ENCODE assay signal across 18 cellular contexts in genomic region chr1:223269006-223269405, GRCh38.
"Had no signal": no experiment of that assay in that cellular context is flagged by ENCODE, and none has a peak within 500 bp of the region (broad histone marks: within the 10 kb centered on the region; RNA-seq: fewer than 3 reads in every experiment).

No MANE protein-coding gene starts in this region.

- H3K4me1 ChIP-seq: colonic mucosa, right atrium auricular region, thyroid gland had no signal

- H3K4me3 ChIP-seq: colonic mucosa, dorsolateral prefrontal cortex, hepatocyte, mucosa of descending colon, right atrium auricular region, thyroid gland had no signal

- H3K27ac ChIP-seq: colonic mucosa, dorsolateral prefrontal cortex, hepatocyte, neutrophil, right atrium auricular region, thyroid gland had no signal

- ATAC-seq: left cardiac atrium; mucosa of descending colon; naive thymus-derived CD8-positive, alpha-beta T cell had no signal

- H3K36me3 ChIP-seq: colonic mucosa, neutrophil, right atrium auricular region, thyroid gland had no signal

- DNase-seq: colonic mucosa; dorsolateral prefrontal cortex; effector CD8-positive, alpha-beta T cell; foreskin melanocyte; head of caudate nucleus; kidney; left cardiac atrium; mammary epithelial cell; mucosa of descending colon; naive thymus-derived CD8-positive, alpha-beta T cell; posterior cingulate gyrus; small intestine; stimulated activated CD4-positive, alpha-beta T cell treated with anti-CD3 and anti-CD28 coated beads, Interleukin-12 subunit alpha, Interleukin-12 subunit beta, amount 100 ng/mL, for 4 hours; stimulated activated naive CD4-positive, alpha-beta T cell; thyroid gland had no signal

- H3K9me3 ChIP-seq: colonic mucosa, mucosa of descending colon, neutrophil, right atrium auricular region, thyroid gland had no signal

- H3K27me3 ChIP-seq: colonic mucosa, hepatocyte, right atrium auricular region, thyroid gland had no signal
